Comparison of ENCODE assay signal across 17 cellular contexts in genomic region chr2:32284321-32284720, GRCh38. TPM values are rescaled to one million over a fixed set of nuclear protein-coding genes. Genes with fewer than 3 reads are reported as not detected.
DNase-seq lines count a peak whose midpoint lies in the region; ATAC-seq, FAIRE-seq and TF ChIP-seq lines count a peak whose summit lies in the region.
"Had no signal": no experiment of that assay in that cellular context is flagged by ENCODE, and none has a peak within 500 bp of the region (broad histone marks: within the 10 kb centered on the region; RNA-seq: fewer than 3 reads in every experiment).

No MANE protein-coding gene starts in this region.

- WGBS in smooth muscle cell (ENCODE audit: low lambda C conversion rate): 85% methylated on average over 2 of the region's 2 CpGs

- H3K4me3 ChIP-seq in breast epithelium (no peak overlapping the region), smooth muscle cell (no peak overlapping the region), PC-9 (no peak overlapping the region)

- H3K9ac ChIP-seq in smooth muscle cell (ENCODE audit: low read depth): no peak overlapping the region

- H3K27ac ChIP-seq in breast epithelium: no peak overlapping the region
- peak overlapping the region; percentile 89 for H3K27ac ChIP-seq in epithelial cell of prostate
- H3K27ac ChIP-seq in smooth muscle cell (ENCODE audit: low read depth): peak overlapping the region; percentile 33
- no peak overlapping the region for H3K27ac ChIP-seq in PC-9
- H3K27ac ChIP-seq: HL-60 had no signal

- H3K27me3 ChIP-seq in breast epithelium (no peaks in the 10 kb centered on the region), smooth muscle cell (ENCODE audit: low read depth) (no peaks in the 10 kb centered on the region), PC-9 (ENCODE audit: insufficient read depth, low read depth) (no peaks in the 10 kb centered on the region)

- no peak for ATAC-seq in GM18867 (IDR thresholded peaks at IDR 0.05; ENCODE audit: unreplicated experiment)

- no peaks in the 10 kb centered on the region for H3K27me3 Mint-ChIP-seq in MCF 10A (ENCODE audit: insufficient read depth, unreplicated experiment)

- H4K20me1 ChIP-seq in smooth muscle cell (ENCODE audit: low read depth): peaks cover 49% of the 10 kb centered on the region
- H4K20me1 ChIP-seq in PC-9 (ENCODE audit: insufficient read depth): peaks cover 18% of the 10 kb centered on the region

- no peak overlapping the region for H2AFZ ChIP-seq in smooth muscle cell (ENCODE audit: low read depth)
- H2AFZ ChIP-seq in PC-9: no peak overlapping the region

- TF ChIP-seq POLR2A in breast epithelium (IDR thresholded peaks at IDR 0.05): no peak

- H3K36me3 ChIP-seq in breast epithelium (no peaks in the 10 kb centered on the region), smooth muscle cell (ENCODE audit: low read depth) (peaks cover 3% of the 10 kb centered on the region), PC-9 (ENCODE audit: low read depth) (0 out of 2 replicates have a peak, but pooled peaks cover 8% of the 10 kb centered on the region)

- H3K9me3 Mint-ChIP-seq in MCF 10A (ENCODE audit: unreplicated experiment): peaks cover 7% of the 10 kb centered on the region

- peaks cover 30% of the 10 kb centered on the region for H3K4me1 Mint-ChIP-seq in MCF 10A (ENCODE audit: insufficient read depth, unreplicated experiment)

- H3F3A ChIP-seq in smooth muscle cell (ENCODE audit: low read depth): no peaks in the 10 kb centered on the region
- peaks cover 15% of the 10 kb centered on the region for H3F3A ChIP-seq in PC-9 (ENCODE audit: insufficient read depth, low read depth)

- H3K4me2 ChIP-seq in smooth muscle cell (no peak overlapping the region), PC-9 (no peak overlapping the region)

- no peaks in the 10 kb centered on the region for H3K4me1 ChIP-seq in breast epithelium
- H3K4me1 ChIP-seq in smooth muscle cell (ENCODE audit: low read depth): peaks cover 4% of the 10 kb centered on the region
- peaks cover 15% of the 10 kb centered on the region for H3K4me1 ChIP-seq in PC-9 (replicated peaks; ENCODE audit: insufficient read depth)

- intact Hi-C loops in MCF 10A (cut with micrococcal nuclease): no loop called here
- intact Hi-C loops in breast epithelium (cut with DNase I; ENCODE audit: low total_unique reads): no loop called here
- intact Hi-C loops in PC-9 (cut with micrococcal nuclease; ENCODE audit: unreplicated experiment): no loop called here

- no peaks in the 10 kb centered on the region for H3K9me2 ChIP-seq in PC-9 (ENCODE audit: insufficient read depth)

- FAIRE-seq in D721Med (lab: Jason Lieb, UNC): no peak

- BruUV-seq in MCF 10A (replicated peaks; lab: Mats Ljungman, UMichigan): no TSS peak
- no TSS peak for BruUV-seq in PC-9 (replicated peaks; lab: Mats Ljungman, UMichigan)

- H3K9me3 ChIP-seq in breast epithelium (no peaks in the 10 kb centered on the region), smooth muscle cell (replicated peaks; ENCODE audit: low read depth) (no peaks in the 10 kb centered on the region), PC-9 (ENCODE audit: insufficient read depth, low read depth) (no peaks in the 10 kb centered on the region)

- H3K36me3 Mint-ChIP-seq in MCF 10A (ENCODE audit: insufficient read depth, unreplicated experiment): peaks cover 60% of the 10 kb centered on the region

- no peak for TF ChIP-seq CTCF in MCF 10A (IDR thresholded peaks at IDR 0.05; ENCODE audit: unreplicated experiment)
- no peak for TF ChIP-seq CTCF in breast epithelium (IDR thresholded peaks at IDR 0.05)
- TF ChIP-seq CTCF in smooth muscle cell (IDR thresholded peaks at IDR 0.05; ENCODE audit: borderline replicate concordance, insufficient read depth, poor library complexity, severe bottlenecking): no peak
- no peak for TF ChIP-seq CTCF in PC-9 (conservative IDR thresholded peaks at IDR 0.05)
- TF ChIP-seq CTCF in D721Med (IDR thresholded peaks at IDR 0.05; ENCODE audit: insufficient read depth, missing control alignments): no peak

- H3K79me2 ChIP-seq in smooth muscle cell (ENCODE audit: low read depth): peaks cover 98% of the 10 kb centered on the region
- H3K79me2 ChIP-seq in PC-9 (ENCODE audit: low read depth): peaks cover 73% of the 10 kb centered on the region

- peak overlapping the region; percentile 36 for H3K4me3 Mint-ChIP-seq in MCF 10A (ENCODE audit: unreplicated experiment)

- H3K27ac Mint-ChIP-seq in MCF 10A (ENCODE audit: low read depth, unreplicated experiment): peak overlapping the region; percentile 44

- POLR2A ChIA-PET in MCF 10A (lab: Yijun Ruan, JAX) (no interaction called here), PC-9 (lab: Charles Lee; ENCODE audit: unreplicated experiment) (no interaction called here)

- peak; percentile 36 for DNase-seq in MCF 10A (ENCODE audit: unreplicated experiment)
- no peak for DNase-seq in breast epithelium (ENCODE audit: low spot score in 2 of 2)
- DNase-seq in MV-4-11 (lab: John Stamatoyannopoulos, UW): peak; percentile 33
- peak; percentile 31 for DNase-seq in epithelial cell of prostate (ENCODE audit: low read depth, low spot score)
- no peak for DNase-seq in smooth muscle cell (lab: John Stamatoyannopoulos, UW; ENCODE audit: unreplicated experiment)
- DNase-seq in PC-9: no peak
- no peak for DNase-seq in D721Med (ENCODE audit: insufficient read length, low spot score)
- DNase-seq: cerebellar nuclear complex, foreskin melanocyte, GDM1, NCI-H1092 treated with DMSO at 0.1 percent for 48 hours, NCI-H524, occipital lobe, SHP77 had no signal

- CTCF ChIA-PET in MCF 10A (lab: Yijun Ruan, JAX) (no interaction called here), PC-9 (lab: Charles Lee) (no interaction called here)

RNA-seq across cellular contexts. Expression of gene YIPF4, which starts 6.6 kb away (rescaled TPM):
- 67.6 and 90.3 TPM in 2 replicates for total RNA-seq in MCF 10A (2022)
- total RNA-seq in breast epithelium: 10 to 100 TPM; 14.7 to 44.5 (median 16.8) TPM
- 31.2 and 36.0 TPM in 2 replicates for total RNA-seq in smooth muscle cell
- polyA plus RNA-seq in smooth muscle cell: 56.0 and 56.6 TPM in 2 replicates
- total RNA-seq in PC-9 (2021): 40.9 and 42.4 TPM in 2 replicates

RNA-seq across cellular contexts. Expression of gene NLRC4, which starts 19.6 kb away (rescaled TPM):
- 0.12 and 0.27 TPM in 2 replicates for total RNA-seq in MCF 10A (2022)
- 1 to 10 TPM; 1.3 to 2.6 (median 1.8) TPM for total RNA-seq in breast epithelium
- total RNA-seq in smooth muscle cell: not detected in 2 replicates
- polyA plus RNA-seq in smooth muscle cell: 0.16 and 0.37 TPM in 2 replicates
- total RNA-seq in PC-9 (2021): not detected in 2 replicates
- total RNA-seq: kidney epithelial cell had no signal

Comparison
In these comparisons a context has a peak if more than half of its experiments do, and no peak if none do; other contexts are left out.
1. DNase-seq: peak in MCF 10A (single experiment), MV-4-11 (single experiment) and epithelial cell of prostate (single experiment); none in breast epithelium (0 of 2), smooth muscle cell (single experiment), PC-9 (0 of 2) and D721Med (single experiment).
2. H3K27ac ChIP-seq: peak in epithelial cell of prostate (single experiment) and smooth muscle cell (single experiment); none in breast epithelium (0 of 2) and PC-9 (single experiment).